ENCODE assay signal across 1 cellular context in genomic region chr10:80497187-80498038, GRCh38.
TF ChIP-seq lines count a peak whose summit lies in the region.

No MANE protein-coding gene starts in this region.

TF ChIP-seq in HepG2, 621 proteins besides CTCF, POLR2A, EP300 and RAD21 (continues in another document):
- TF ChIP-seq CHCHD3 (CRISPR knock-in tag; IDR thresholded peaks at IDR 0.05), result no peak
- peak; percentile 38; the same call in 1 of the 2 replicates for TF ChIP-seq ARID4A (CRISPR knock-in tag; IDR thresholded peaks at IDR 0.05; ENCODE audit: borderline replicate concordance)
- TF ChIP-seq SNAPC4 (CRISPR knock-in tag; IDR thresholded peaks at IDR 0.05), result no peak
- TF ChIP-seq, protein P1, sequence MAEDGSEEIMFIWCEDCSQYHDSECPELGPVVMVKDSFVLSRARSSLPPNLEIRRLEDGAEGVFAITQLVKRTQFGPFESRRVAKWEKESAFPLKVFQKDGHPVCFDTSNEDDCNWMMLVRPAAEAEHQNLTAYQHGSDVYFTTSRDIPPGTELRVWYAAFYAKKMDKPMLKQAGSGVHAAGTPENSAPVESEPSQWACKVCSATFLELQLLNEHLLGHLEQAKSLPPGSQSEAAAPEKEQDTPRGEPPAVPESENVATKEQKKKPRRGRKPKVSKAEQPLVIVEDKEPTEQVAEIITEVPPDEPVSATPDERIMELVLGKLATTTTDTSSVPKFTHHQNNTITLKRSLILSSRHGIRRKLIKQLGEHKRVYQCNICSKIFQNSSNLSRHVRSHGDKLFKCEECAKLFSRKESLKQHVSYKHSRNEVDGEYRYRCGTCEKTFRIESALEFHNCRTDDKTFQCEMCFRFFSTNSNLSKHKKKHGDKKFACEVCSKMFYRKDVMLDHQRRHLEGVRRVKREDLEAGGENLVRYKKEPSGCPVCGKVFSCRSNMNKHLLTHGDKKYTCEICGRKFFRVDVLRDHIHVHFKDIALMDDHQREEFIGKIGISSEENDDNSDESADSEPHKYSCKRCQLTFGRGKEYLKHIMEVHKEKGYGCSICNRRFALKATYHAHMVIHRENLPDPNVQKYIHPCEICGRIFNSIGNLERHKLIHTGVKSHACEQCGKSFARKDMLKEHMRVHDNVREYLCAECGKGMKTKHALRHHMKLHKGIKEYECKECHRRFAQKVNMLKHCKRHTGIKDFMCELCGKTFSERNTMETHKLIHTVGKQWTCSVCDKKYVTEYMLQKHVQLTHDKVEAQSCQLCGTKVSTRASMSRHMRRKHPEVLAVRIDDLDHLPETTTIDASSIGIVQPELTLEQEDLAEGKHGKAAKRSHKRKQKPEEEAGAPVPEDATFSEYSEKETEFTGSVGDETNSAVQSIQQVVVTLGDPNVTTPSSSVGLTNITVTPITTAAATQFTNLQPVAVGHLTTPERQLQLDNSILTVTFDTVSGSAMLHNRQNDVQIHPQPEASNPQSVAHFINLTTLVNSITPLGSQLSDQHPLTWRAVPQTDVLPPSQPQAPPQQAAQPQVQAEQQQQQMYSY (CRISPR knock-in tag; IDR thresholded peaks at IDR 0.05), result no peak
- no peak for TF ChIP-seq ZNF431 (CRISPR knock-in tag; IDR thresholded peaks at IDR 0.05; ENCODE audit: borderline replicate concordance, low read depth)
- TF ChIP-seq HOXA5 (CRISPR knock-in tag; IDR thresholded peaks at IDR 0.05), result no peak
- TF ChIP-seq BCL3 (CRISPR knock-in tag; IDR thresholded peaks at IDR 0.05), result no peak
- TF ChIP-seq MIXL1 (CRISPR knock-in tag; IDR thresholded peaks at IDR 0.05), result no peak
- no peak for TF ChIP-seq ATF7-NPFF (CRISPR knock-in tag; IDR thresholded peaks at IDR 0.05; ENCODE audit: low read depth)
- no peak for TF ChIP-seq ZNF253 (CRISPR knock-in tag; IDR thresholded peaks at IDR 0.05; ENCODE audit: borderline replicate concordance)
- TF ChIP-seq, protein P2, sequence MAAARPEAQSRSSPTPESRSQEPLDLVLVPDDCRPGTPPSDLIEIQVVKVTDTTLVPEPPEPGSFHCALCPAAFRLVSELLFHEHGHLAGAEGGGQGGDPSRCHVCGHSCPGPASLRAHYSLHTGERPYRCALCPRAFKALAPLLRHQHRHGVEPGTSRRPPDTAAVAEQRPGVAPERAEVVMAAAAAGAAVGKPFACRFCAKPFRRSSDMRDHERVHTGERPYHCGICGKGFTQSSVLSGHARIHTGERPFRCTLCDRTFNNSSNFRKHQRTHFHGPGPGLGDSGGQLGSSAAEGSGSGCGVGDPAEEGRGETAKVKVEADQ (CRISPR knock-in tag; IDR thresholded peaks at IDR 0.05; ENCODE audit: borderline replicate concordance), result no peak
- TF ChIP-seq JDP2 (CRISPR knock-in tag; IDR thresholded peaks at IDR 0.05; ENCODE audit: borderline replicate concordance), result no peak
- TF ChIP-seq, protein P3, sequence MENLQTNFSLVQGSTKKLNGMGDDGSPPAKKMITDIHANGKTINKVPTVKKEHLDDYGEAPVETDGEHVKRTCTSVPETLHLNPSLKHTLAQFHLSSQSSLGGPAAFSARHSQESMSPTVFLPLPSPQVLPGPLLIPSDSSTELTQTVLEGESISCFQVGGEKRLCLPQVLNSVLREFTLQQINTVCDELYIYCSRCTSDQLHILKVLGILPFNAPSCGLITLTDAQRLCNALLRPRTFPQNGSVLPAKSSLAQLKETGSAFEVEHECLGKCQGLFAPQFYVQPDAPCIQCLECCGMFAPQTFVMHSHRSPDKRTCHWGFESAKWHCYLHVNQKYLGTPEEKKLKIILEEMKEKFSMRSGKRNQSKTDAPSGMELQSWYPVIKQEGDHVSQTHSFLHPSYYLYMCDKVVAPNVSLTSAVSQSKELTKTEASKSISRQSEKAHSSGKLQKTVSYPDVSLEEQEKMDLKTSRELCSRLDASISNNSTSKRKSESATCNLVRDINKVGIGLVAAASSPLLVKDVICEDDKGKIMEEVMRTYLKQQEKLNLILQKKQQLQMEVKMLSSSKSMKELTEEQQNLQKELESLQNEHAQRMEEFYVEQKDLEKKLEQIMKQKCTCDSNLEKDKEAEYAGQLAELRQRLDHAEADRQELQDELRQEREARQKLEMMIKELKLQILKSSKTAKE (CRISPR knock-in tag; IDR thresholded peaks at IDR 0.05; ENCODE audit: borderline replicate concordance), result no peak
- TF ChIP-seq, protein P4, sequence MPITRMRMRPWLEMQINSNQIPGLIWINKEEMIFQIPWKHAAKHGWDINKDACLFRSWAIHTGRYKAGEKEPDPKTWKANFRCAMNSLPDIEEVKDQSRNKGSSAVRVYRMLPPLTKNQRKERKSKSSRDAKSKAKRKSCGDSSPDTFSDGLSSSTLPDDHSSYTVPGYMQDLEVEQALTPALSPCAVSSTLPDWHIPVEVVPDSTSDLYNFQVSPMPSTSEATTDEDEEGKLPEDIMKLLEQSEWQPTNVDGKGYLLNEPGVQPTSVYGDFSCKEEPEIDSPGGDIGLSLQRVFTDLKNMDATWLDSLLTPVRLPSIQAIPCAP (CRISPR knock-in tag; IDR thresholded peaks at IDR 0.05; ENCODE audit: low read depth), result no peak
- 0 out of 2 replicates have a peak, but pooled peaks have one; percentile 50 for TF ChIP-seq ZBTB38 (CRISPR knock-in tag; IDR thresholded peaks at IDR 0.05)
- TF ChIP-seq ZNF160 (CRISPR knock-in tag; IDR thresholded peaks at IDR 0.05), result no peak
- no peak for TF ChIP-seq JUN (CRISPR knock-in tag; IDR thresholded peaks at IDR 0.05)
- 0 out of 2 replicates have a peak, but pooled peaks have one; percentile 4 for TF ChIP-seq POLR2G (IDR thresholded peaks at IDR 0.05; ENCODE audit: low read depth, low read length)
- no peak for TF ChIP-seq DMTF1 (CRISPR knock-in tag; IDR thresholded peaks at IDR 0.05)
- TF ChIP-seq ZMYM3 (CRISPR knock-in tag; IDR thresholded peaks at IDR 0.05), result no peak
- TF ChIP-seq, protein P5, sequence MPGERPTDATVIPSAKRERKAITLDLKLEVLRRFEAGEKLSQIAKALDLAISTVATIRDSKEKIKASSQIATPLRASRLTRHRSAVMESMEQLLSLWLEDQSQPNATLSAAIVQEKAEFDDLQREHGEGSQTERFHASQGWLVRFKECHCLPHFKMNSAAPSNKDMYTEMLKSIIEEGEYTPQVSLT (CRISPR knock-in tag; IDR thresholded peaks at IDR 0.05; ENCODE audit: borderline replicate concordance, low read depth), result no peak
- TF ChIP-seq ZFY (CRISPR knock-in tag; IDR thresholded peaks at IDR 0.05), result peak; percentile 38; the same call in 1 of the 2 replicates
- no peak for TF ChIP-seq SKI (IDR thresholded peaks at IDR 0.05; ENCODE audit: partially characterized antibody)
- TF ChIP-seq NFE2L1 (CRISPR knock-in tag; IDR thresholded peaks at IDR 0.05; ENCODE audit: borderline replicate concordance), result no peak
- TF ChIP-seq ASH2L (IDR thresholded peaks at IDR 0.05; ENCODE audit: insufficient read length, low read depth, low read length), result no peak
- TF ChIP-seq SMAD1 (CRISPR knock-in tag; IDR thresholded peaks at IDR 0.05; ENCODE audit: borderline replicate concordance, low read depth), result no peak
- TF ChIP-seq ZNF782 (CRISPR knock-in tag; IDR thresholded peaks at IDR 0.05; ENCODE audit: borderline replicate concordance), result no peak
- no peak for TF ChIP-seq MAZ (IDR thresholded peaks at IDR 0.05; ENCODE audit: borderline replicate concordance, low read depth, low read length)
- no peak for TF ChIP-seq MAZ (CRISPR knock-in tag; IDR thresholded peaks at IDR 0.05; ENCODE audit: low read depth)
- TF ChIP-seq ZNF552 (CRISPR knock-in tag; IDR thresholded peaks at IDR 0.05; ENCODE audit: borderline replicate concordance), result 0 out of 2 replicates have a peak, but pooled peaks have one; percentile 29
- TF ChIP-seq ZFP82 (CRISPR knock-in tag; IDR thresholded peaks at IDR 0.05; ENCODE audit: borderline replicate concordance), result no peak
- TF ChIP-seq, protein P6, sequence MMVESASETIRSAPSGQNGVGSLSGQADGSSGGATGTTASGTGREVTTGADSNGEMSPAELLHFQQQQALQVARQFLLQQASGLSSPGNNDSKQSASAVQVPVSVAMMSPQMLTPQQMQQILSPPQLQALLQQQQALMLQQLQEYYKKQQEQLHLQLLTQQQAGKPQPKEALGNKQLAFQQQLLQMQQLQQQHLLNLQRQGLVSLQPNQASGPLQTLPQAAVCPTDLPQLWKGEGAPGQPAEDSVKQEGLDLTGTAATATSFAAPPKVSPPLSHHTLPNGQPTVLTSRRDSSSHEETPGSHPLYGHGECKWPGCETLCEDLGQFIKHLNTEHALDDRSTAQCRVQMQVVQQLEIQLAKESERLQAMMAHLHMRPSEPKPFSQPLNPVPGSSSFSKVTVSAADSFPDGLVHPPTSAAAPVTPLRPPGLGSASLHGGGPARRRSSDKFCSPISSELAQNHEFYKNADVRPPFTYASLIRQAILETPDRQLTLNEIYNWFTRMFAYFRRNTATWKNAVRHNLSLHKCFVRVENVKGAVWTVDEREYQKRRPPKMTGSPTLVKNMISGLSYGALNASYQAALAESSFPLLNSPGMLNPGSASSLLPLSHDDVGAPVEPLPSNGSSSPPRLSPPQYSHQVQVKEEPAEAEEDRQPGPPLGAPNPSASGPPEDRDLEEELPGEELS (CRISPR knock-in tag; IDR thresholded peaks at IDR 0.05), result no peak
- TF ChIP-seq GTF2F1 (IDR thresholded peaks at IDR 0.05; ENCODE audit: low read length), result no peak
- TF ChIP-seq ZBTB1 (CRISPR knock-in tag; IDR thresholded peaks at IDR 0.05; ENCODE audit: borderline replicate concordance), result no peak
